Comparison of ENCODE assay signal across 1 cellular context in genomic region chr7:30069096-30069867, GRCh38.
TF ChIP-seq lines count a peak whose summit lies in the region.

No MANE protein-coding gene starts in this region.

TF ChIP-seq in WTC11, 78 proteins besides CTCF, POLR2A, EP300 and RAD21 (continued from another document):
- TF ChIP-seq HMGA2 (CRISPR knock-in tag; IDR thresholded peaks at IDR 0.05) (no peak), RELA (CRISPR knock-in tag; IDR thresholded peaks at IDR 0.05; ENCODE audit: borderline replicate concordance) (no peak), ZSCAN18 (CRISPR knock-in tag; IDR thresholded peaks at IDR 0.05) (no peak), ZNF425 (CRISPR knock-in tag; conservative IDR thresholded peaks at IDR 0.05) (no peak), SMAD4 (CRISPR knock-in tag; IDR thresholded peaks at IDR 0.05) (no peak), PRDM15 (CRISPR knock-in tag; IDR thresholded peaks at IDR 0.05) (no peak), FOXP1 (CRISPR knock-in tag; IDR thresholded peaks at IDR 0.05; ENCODE audit: borderline replicate concordance) (no peak)
